In the genomic region with DNA sequence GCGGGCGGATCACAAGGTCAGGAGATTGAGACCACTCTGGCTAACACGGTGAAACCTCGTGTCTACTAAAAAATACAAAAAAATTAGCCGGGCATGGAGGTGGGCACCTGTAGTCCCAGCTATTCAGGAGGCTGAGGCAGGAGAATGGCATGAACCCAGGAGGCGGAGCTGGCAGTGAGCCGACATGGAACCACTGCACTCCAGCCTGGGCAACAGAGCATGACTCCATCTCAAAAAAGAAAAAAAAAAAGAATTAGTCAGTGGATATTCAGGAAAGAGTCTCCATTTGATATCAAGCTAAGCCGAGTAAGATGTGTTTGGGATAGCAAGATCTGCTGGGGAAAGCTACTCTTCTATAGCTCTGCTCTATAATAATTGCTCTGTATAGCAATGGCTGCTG, we compare ENCODE assay signal across 12 cellular contexts.
"Had no signal": no experiment of that assay in that cellular context is flagged by ENCODE, and none has a peak within 500 bp of the region (broad histone marks: within the 10 kb centered on the region; RNA-seq: fewer than 3 reads in every experiment).

No MANE protein-coding gene starts in this region.

- H3K27ac Mint-ChIP-seq: activated CD8-positive, alpha-beta T cell treated with anti-CD3 and anti-CD28 coated beads for 36 hours; activated naive CD8-positive, alpha-beta T cell; brain; T-helper 2 cell treated with Interferon-gamma antibody and Interleukin-4, amounts not matched to agents 5 μg/mL and 100 μg/mL, for 36 hours had no signal

- H3K27me3 ChIP-seq: Peyer's patch, SJSA1 had no signal

- H3K4me1 ChIP-seq: Peyer's patch had no signal

- H3K27me3 Mint-ChIP-seq: activated CD8-positive, alpha-beta T cell treated with anti-CD3 and anti-CD28 coated beads for 36 hours; brain had no signal

- H3K9me3 ChIP-seq: Peyer's patch, SJSA1 had no signal

- DNase-seq: activated CD4-positive, alpha-beta T cell treated with anti-CD3 and anti-CD28 coated beads for 4 hours; activated CD8-positive, alpha-beta memory T cell treated with anti-CD3 and anti-CD28 coated beads, Interleukin-2, amount 50 U/mL, for 48 hours; activated CD8-positive, alpha-beta T cell treated with anti-CD3 and anti-CD28 coated beads for 36 hours; activated naive CD4-positive, alpha-beta T cell treated with Interleukin-2 at 50 U/mL for 16 hours; activated T-cell treated with anti-CD3 and anti-CD28 coated beads, Interleukin-2, amount 50 U/mL, for 1 hour; KG1; NCI-H1048; Peyer's patch had no signal

- H3K36me3 Mint-ChIP-seq: activated naive CD8-positive, alpha-beta T cell; brain had no signal

- H3K4me3 Mint-ChIP-seq: activated CD8-positive, alpha-beta T cell treated with anti-CD3 and anti-CD28 coated beads for 36 hours; activated naive CD8-positive, alpha-beta T cell; brain; T-helper 2 cell treated with Interferon-gamma antibody and Interleukin-4, amounts not matched to agents 5 μg/mL and 100 μg/mL, for 36 hours had no signal

- H3K36me3 ChIP-seq: SJSA1 had no signal

- ATAC-seq: activated CD8-positive, alpha-beta T cell treated with anti-CD3 and anti-CD28 coated beads for 36 hours had no signal

- H3K9me3 Mint-ChIP-seq: activated CD8-positive, alpha-beta T cell treated with anti-CD3 and anti-CD28 coated beads for 36 hours; brain; T-helper 2 cell treated with Interferon-gamma antibody and Interleukin-4, amounts not matched to agents 5 μg/mL and 100 μg/mL, for 36 hours had no signal

- H3K27ac ChIP-seq: Peyer's patch, SJSA1 had no signal

- H3K4me3 ChIP-seq: Peyer's patch, SJSA1 had no signal
